17 cellular contexts compared by ENCODE assay signal in genomic region chr9:122349201-122349600, GRCh38. TPM values are rescaled to one million over a fixed set of nuclear protein-coding genes. Genes with fewer than 3 reads are reported as not detected.
A peak's percentile ranks its signal among the peaks of the same experiment; 100 is the strongest.
DNase-seq lines count a peak whose midpoint lies in the region; ATAC-seq and TF ChIP-seq lines count a peak whose summit lies in the region.
"Had no signal": no experiment of that assay in that cellular context is flagged by ENCODE, and none has a peak within 500 bp of the region (broad histone marks: within the 10 kb centered on the region; RNA-seq: fewer than 3 reads in every experiment).

No MANE protein-coding gene starts in this region.

- H3K79me1 ChIP-seq in neuronal stem cell (ENCODE audit: low read depth, low read length) = no peaks in the 10 kb centered on the region

- H2AK5ac ChIP-seq in neuronal stem cell (ENCODE audit: low read depth, low read length) = peak overlapping the region; percentile 28

- DNase-seq in natural killer cell (no peak), neuronal stem cell (ENCODE audit: low spot score) (no peak)
- no peak for DNase-seq in natural killer cell treated with Interleukin-12 subunit alpha and Interleukin-12 subunit beta and Interleukin-15 and Interleukin-18, amount 100 ng/mL, for 72 hours (ENCODE audit: low spot score)
- DNase-seq in activated T-helper 1 cell treated with anti-CD3 and anti-CD28 coated beads, Interleukin-12 subunit alpha, Interleukin-12 subunit beta, Interleukin-2, Interleukin-4 antibody, amounts not matched to agents 30 ng/mL and 10 ng/mL and 1 ng/mL, durations not matched to agents 14 hours and 24 hours and 36 hours (ENCODE audit: low spot score) = no peak
- DNase-seq: BE2C; CD8-positive, alpha-beta T cell; COR-L47; DMS153; DND-41; GDM1; GM23248 had no signal

- H4K8ac ChIP-seq in neuronal stem cell (ENCODE audit: low read depth, low read length) = no peak overlapping the region

- peaks cover 2 to 43% (median 14%) of the 10 kb centered on the region in 3 experiments for H3K27me3 ChIP-seq in neuronal stem cell (ENCODE audit: control insufficient read depth in 3 of 3, insufficient read depth in 3 of 3, low read depth in 1 of 3, low read length in 3 of 3)

- no peaks in the 10 kb centered on the region for H3K36me3 ChIP-seq in neuronal stem cell (replicated peaks in 1 of 2; ENCODE audit: control insufficient read depth in 2 of 2, insufficient read depth in 2 of 2, low read length in 2 of 2)
- H3K36me3 ChIP-seq: BE2C had no signal

- H3K27ac ChIP-seq in neuronal stem cell (replicated peaks; ENCODE audit: low read length) = no peak overlapping the region
- H3K27ac ChIP-seq: A549, C4-2B, GM23248, HL-60 had no signal

- H3K9ac ChIP-seq in neuronal stem cell (ENCODE audit: low read depth, low read length, poor library complexity) = no peak overlapping the region
- H3K9ac ChIP-seq: GM23248 had no signal

- H3K36me3 Mint-ChIP-seq in natural killer cell = no peaks in the 10 kb centered on the region
- H3K36me3 Mint-ChIP-seq in natural killer cell treated with Interleukin-12 subunit alpha and Interleukin-12 subunit beta and Interleukin-15 and Interleukin-18, amount 100 ng/mL, for 72 hours = no peaks in the 10 kb centered on the region
- H3K36me3 Mint-ChIP-seq in activated T-helper 1 cell treated with anti-CD3 and anti-CD28 coated beads, Interleukin-12 subunit alpha, Interleukin-12 subunit beta, Interleukin-2, Interleukin-4 antibody, amounts not matched to agents 30 ng/mL and 10 ng/mL and 1 ng/mL, durations not matched to agents 14 hours and 24 hours and 36 hours (ENCODE audit: low read depth) = no peaks in the 10 kb centered on the region
- H3K36me3 Mint-ChIP-seq: CD8-positive, alpha-beta T cell had no signal

- no peak for ATAC-seq in natural killer cell
- ATAC-seq in natural killer cell treated with Interleukin-12 subunit alpha and Interleukin-12 subunit beta and Interleukin-15 and Interleukin-18, amount 100 ng/mL, for 72 hours = no peak
- ATAC-seq in HG02759 (IDR thresholded peaks at IDR 0.05; ENCODE audit: unreplicated experiment) = no peak
- no peak for ATAC-seq in GM19035 (IDR thresholded peaks at IDR 0.05; ENCODE audit: unreplicated experiment)
- ATAC-seq: A549; CD8-positive, alpha-beta T cell; HCT116 had no signal

- no CpG with 5 or more reads among the region's 4 CpGs for WGBS in neuronal stem cell (ENCODE audit: extremely low coverage in 2 of 2, insufficient read length in 2 of 2, insufficient replicate concordance in 1 of 2), 2 donors

- H3K4me1 Mint-ChIP-seq in natural killer cell = peaks cover 0 to 17% of the 10 kb centered on the region in 2 donors
- H3K4me1 Mint-ChIP-seq in natural killer cell treated with Interleukin-12 subunit alpha and Interleukin-12 subunit beta and Interleukin-15 and Interleukin-18, amount 100 ng/mL, for 72 hours (ENCODE audit: low read depth in 2 of 2) = peaks cover 5 to 8% of the 10 kb centered on the region in 2 donors
- peaks cover 15% of the 10 kb centered on the region for H3K4me1 Mint-ChIP-seq in activated T-helper 1 cell treated with anti-CD3 and anti-CD28 coated beads, Interleukin-12 subunit alpha, Interleukin-12 subunit beta, Interleukin-2, Interleukin-4 antibody, amounts not matched to agents 30 ng/mL and 10 ng/mL and 1 ng/mL, durations not matched to agents 14 hours and 24 hours and 36 hours (ENCODE audit: low read depth)

- H3K27ac Mint-ChIP-seq in natural killer cell = peak overlapping the region in 1 of 2 donors; percentile 39
- no peak overlapping the region for H3K27ac Mint-ChIP-seq in natural killer cell treated with Interleukin-12 subunit alpha and Interleukin-12 subunit beta and Interleukin-15 and Interleukin-18, amount 100 ng/mL, for 72 hours
- H3K27ac Mint-ChIP-seq in activated T-helper 1 cell treated with anti-CD3 and anti-CD28 coated beads, Interleukin-12 subunit alpha, Interleukin-12 subunit beta, Interleukin-2, Interleukin-4 antibody, amounts not matched to agents 30 ng/mL and 10 ng/mL and 1 ng/mL, durations not matched to agents 14 hours and 24 hours and 36 hours = no peak overlapping the region

- H2AFZ ChIP-seq in neuronal stem cell (ENCODE audit: low read length) = no peak overlapping the region
- H2AFZ ChIP-seq: GM23248 had no signal

- no peak overlapping the region for H3K4me2 ChIP-seq in neuronal stem cell (ENCODE audit: insufficient read depth, low read length, poor library complexity, severe bottlenecking)
- H3K4me2 ChIP-seq: A549 had no signal

- peak overlapping the region; percentile 4 for H3K4me3 Mint-ChIP-seq in natural killer cell
- H3K4me3 Mint-ChIP-seq in natural killer cell treated with Interleukin-12 subunit alpha and Interleukin-12 subunit beta and Interleukin-15 and Interleukin-18, amount 100 ng/mL, for 72 hours = no peak overlapping the region
- peak overlapping the region; percentile 10 for H3K4me3 Mint-ChIP-seq in activated T-helper 1 cell treated with anti-CD3 and anti-CD28 coated beads, Interleukin-12 subunit alpha, Interleukin-12 subunit beta, Interleukin-2, Interleukin-4 antibody, amounts not matched to agents 30 ng/mL and 10 ng/mL and 1 ng/mL, durations not matched to agents 14 hours and 24 hours and 36 hours
- H3K4me3 Mint-ChIP-seq: CD8-positive, alpha-beta T cell had no signal

- no peak overlapping the region for H3K18ac ChIP-seq in neuronal stem cell (ENCODE audit: low read length)

- H2BK120ac ChIP-seq in neuronal stem cell (ENCODE audit: low read depth, low read length) = no peak overlapping the region

- no peak overlapping the region for H2BK5ac ChIP-seq in neuronal stem cell (ENCODE audit: low read length)

- no peak overlapping the region for H3K4me3 ChIP-seq in neuronal stem cell (ENCODE audit: low read length in 2 of 2)
- H3K4me3 ChIP-seq: A549, GM23248 had no signal

- H3K27me3 Mint-ChIP-seq in natural killer cell (ENCODE audit: low read depth in 2 of 2) = peaks cover 20 to 37% of the 10 kb centered on the region in 2 donors
- H3K27me3 Mint-ChIP-seq in natural killer cell treated with Interleukin-12 subunit alpha and Interleukin-12 subunit beta and Interleukin-15 and Interleukin-18, amount 100 ng/mL, for 72 hours = peaks cover 25 to 29% of the 10 kb centered on the region in 2 donors
- H3K27me3 Mint-ChIP-seq in activated T-helper 1 cell treated with anti-CD3 and anti-CD28 coated beads, Interleukin-12 subunit alpha, Interleukin-12 subunit beta, Interleukin-2, Interleukin-4 antibody, amounts not matched to agents 30 ng/mL and 10 ng/mL and 1 ng/mL, durations not matched to agents 14 hours and 24 hours and 36 hours (ENCODE audit: insufficient read depth) = peaks cover 34% of the 10 kb centered on the region

- no peaks in the 10 kb centered on the region for H3K9me3 Mint-ChIP-seq in natural killer cell
- H3K9me3 Mint-ChIP-seq in natural killer cell treated with Interleukin-12 subunit alpha and Interleukin-12 subunit beta and Interleukin-15 and Interleukin-18, amount 100 ng/mL, for 72 hours = no peaks in the 10 kb centered on the region
- no peaks in the 10 kb centered on the region for H3K9me3 Mint-ChIP-seq in activated T-helper 1 cell treated with anti-CD3 and anti-CD28 coated beads, Interleukin-12 subunit alpha, Interleukin-12 subunit beta, Interleukin-2, Interleukin-4 antibody, amounts not matched to agents 30 ng/mL and 10 ng/mL and 1 ng/mL, durations not matched to agents 14 hours and 24 hours and 36 hours

- H2BK15ac ChIP-seq in neuronal stem cell (ENCODE audit: low read length) = no peak overlapping the region

- no peak overlapping the region for H3K14ac ChIP-seq in neuronal stem cell (ENCODE audit: low read length)

- H3K23ac ChIP-seq in neuronal stem cell (ENCODE audit: low read depth, low read length, poor library complexity) = no peak overlapping the region

- peaks cover 0 to 1% of the 10 kb centered on the region in 2 donors for H3K9me3 ChIP-seq in neuronal stem cell (replicated peaks in 1 of 2; ENCODE audit: control insufficient read depth in 2 of 2, insufficient read depth in 1 of 2, low read depth in 1 of 2, low read length in 2 of 2)
- H3K9me3 ChIP-seq: BE2C had no signal

- no peak overlapping the region for H2BK12ac ChIP-seq in neuronal stem cell (ENCODE audit: low read length)

- TF ChIP-seq CTCF in natural killer cell (IDR thresholded peaks at IDR 0.05) = no peak

- no peak overlapping the region for H3K4ac ChIP-seq in neuronal stem cell (ENCODE audit: low read length)

- intact Hi-C loops in natural killer cell (cut with micrococcal nuclease) = no loop called here
- intact Hi-C loops in activated T-helper 1 cell treated with anti-CD3 and anti-CD28 coated beads, Interleukin-12 subunit alpha, Interleukin-12 subunit beta, Interleukin-2, Interleukin-4 antibody, amounts not matched to agents 30 ng/mL and 10 ng/mL and 1 ng/mL, durations not matched to agents 14 hours and 24 hours and 36 hours (cut with micrococcal nuclease) = no loop called here

- H3K4me1 ChIP-seq in neuronal stem cell (ENCODE audit: control insufficient read depth in 2 of 2, insufficient read depth in 1 of 2, low read depth in 1 of 2, low read length in 2 of 2) = peaks cover 5 to 15% of the 10 kb centered on the region in 2 donors
- H3K4me1 ChIP-seq: BE2C had no signal

- H4K91ac ChIP-seq in neuronal stem cell (ENCODE audit: low read depth, low read length, poor library complexity) = no peak overlapping the region

RNA-seq across cellular contexts. Expression of gene PTGS1, which starts 21.6 kb away (rescaled TPM):
- 10 to 100 TPM in 1 of 3 donors, 1 to 10 TPM in 2; 2.1 to 11.3 (median 9.2) TPM for total RNA-seq in natural killer cell
- total RNA-seq in natural killer cell treated with Interleukin-12 subunit alpha and Interleukin-12 subunit beta and Interleukin-15 and Interleukin-18, amount 100 ng/mL, for 72 hours = under 1 TPM; 0.69 to 0.89 TPM
- total RNA-seq in activated T-helper 1 cell treated with anti-CD3 and anti-CD28 coated beads, Interleukin-12 subunit alpha, Interleukin-12 subunit beta, Interleukin-2, Interleukin-4 antibody, amounts not matched to agents 30 ng/mL and 10 ng/mL and 1 ng/mL, durations not matched to agents 14 hours and 24 hours and 36 hours = 0.54 and 0.61 TPM in 2 replicates
- polyA plus RNA-seq in neuronal stem cell (2013, experiment 1 of 2) = 2.0 TPM
- polyA plus RNA-seq in neuronal stem cell (2013, experiment 2 of 2) = 1.9 TPM
- total RNA-seq: CD8-positive, alpha-beta T cell had no signal
